27 cellular contexts compared by ENCODE assay signal in genomic region chr15:25899870-25900269, GRCh38. TPM values are rescaled to one million over a fixed set of nuclear protein-coding genes. Genes with fewer than 3 reads are reported as not detected.
DNase-seq lines count a peak whose midpoint lies in the region; ATAC-seq and TF ChIP-seq lines count a peak whose summit lies in the region.
"Had no signal": no experiment of that assay in that cellular context is flagged by ENCODE, and none has a peak within 500 bp of the region (broad histone marks: within the 10 kb centered on the region; RNA-seq: fewer than 3 reads in every experiment).

No MANE protein-coding gene starts in this region.

- H3K4me2 ChIP-seq in osteoblast (ENCODE audit: insufficient read depth, low read length), result no peak overlapping the region

- no peaks in the 10 kb centered on the region for H4K20me1 ChIP-seq in osteoblast (ENCODE audit: insufficient read depth, low read length)

- H2AFZ ChIP-seq in osteoblast (ENCODE audit: low read length), result no peak overlapping the region

- H3K4me3 ChIP-seq in RWPE2 (ENCODE audit: severe bottlenecking) (no peak overlapping the region), fibroblast of mammary gland (ENCODE audit: control insufficient read depth, low read depth, low read length) (no peak overlapping the region), osteoblast (ENCODE audit: insufficient read depth, low read length) (no peak overlapping the region)
- H3K4me3 ChIP-seq: HAP-1 had no signal

- peak; percentile 25 for DNase-seq in GM03348 (ENCODE audit: low spot score)
- no peak for DNase-seq in RWPE2 (ENCODE audit: low spot score)
- DNase-seq in fibroblast of mammary gland (ENCODE audit: low read depth), result peak; percentile 58
- DNase-seq in osteoblast (ENCODE audit: insufficient read length, low spot score, missing footprints), result peak; percentile 89
- no peak for DNase-seq in SIG-M5 treated with dmso at 0.1 percent for 504 hours (lab: John Stamatoyannopoulos, UW; ENCODE audit: unreplicated experiment)
- DNase-seq in activated naive CD4-positive, alpha-beta T cell (lab: John Stamatoyannopoulos, UW), result no peak
- no peak for DNase-seq in stimulated activated naive CD8-positive, alpha-beta T cell treated with anti-CD3 and anti-CD28 coated beads, Interleukin-15, Interleukin-2, amounts not matched to agents 100 U/mL and 50 U/mL, for 24 hours
- DNase-seq: 8988T; ACHN; BE2C; CD8-positive, alpha-beta memory T cell; DMS79 treated with DMSO at 0.1 percent for 48 hours; GOT3; Karpas-422; NCI-H1092 treated with DMSO at 0.1 percent for 48 hours; NCI-H1436; NCI-H187; NCI-H2081 treated with DMSO at 0.1 percent for 48 hours; NCI-H2171; NCI-H226; NCI-H510A; NCI-H69; SIG-M5 had no signal

- H3K27me3 ChIP-seq in RWPE2 (ENCODE audit: insufficient read depth, poor library complexity, severe bottlenecking), result no peaks in the 10 kb centered on the region
- H3K27me3 ChIP-seq in osteoblast (ENCODE audit: insufficient read depth, low read length), result no peaks in the 10 kb centered on the region
- H3K27me3 ChIP-seq: BE2C had no signal

- H3K9me3 ChIP-seq in RWPE2 (ENCODE audit: severe bottlenecking), result no peaks in the 10 kb centered on the region
- no peaks in the 10 kb centered on the region for H3K9me3 ChIP-seq in osteoblast (ENCODE audit: low read depth, low read length)
- H3K9me3 ChIP-seq: BE2C, HAP-1 had no signal

- H3K4me1 ChIP-seq in RWPE2 (ENCODE audit: insufficient read depth, poor library complexity, severe bottlenecking) (peaks cover 35% of the 10 kb centered on the region), osteoblast (ENCODE audit: insufficient read depth, low read length) (peaks cover 22% of the 10 kb centered on the region)
- H3K4me1 ChIP-seq: BE2C, HAP-1 had no signal

- no peak for TF ChIP-seq CTCF in RWPE2 (IDR thresholded peaks at IDR 0.05; ENCODE audit: poor library complexity, severe bottlenecking)
- TF ChIP-seq CTCF in fibroblast of mammary gland (conservative IDR thresholded peaks at IDR 0.05; ENCODE audit: control insufficient read depth, insufficient read depth, low read depth, low read length), result no peak
- TF ChIP-seq CTCF in osteoblast (IDR thresholded peaks at IDR 0.05; ENCODE audit: extremely low read depth, low read depth, low read length), result no peak

- peak overlapping the region; percentile 57 for H3K27ac ChIP-seq in RWPE2 (ENCODE audit: poor library complexity, severe bottlenecking)
- H3K27ac ChIP-seq in osteoblast (ENCODE audit: low read depth, low read length), result no peak overlapping the region
- H3K27ac ChIP-seq: HL-60 had no signal

- no peaks in the 10 kb centered on the region for H3K79me2 ChIP-seq in osteoblast (ENCODE audit: insufficient read depth, low read length)

- no peaks in the 10 kb centered on the region for H3K36me3 ChIP-seq in RWPE2 (ENCODE audit: low read depth)
- no peaks in the 10 kb centered on the region for H3K36me3 ChIP-seq in osteoblast (ENCODE audit: insufficient read depth, low read length)
- H3K36me3 ChIP-seq: BE2C, HAP-1 had no signal

- ATAC-seq in RWPE2 (ENCODE audit: low read depth), result peak; percentile 44; the same call in 2 of the 3 replicates
- ATAC-seq in stimulated activated naive CD8-positive, alpha-beta T cell treated with anti-CD3 and anti-CD28 coated beads, Interleukin-15, Interleukin-2, amounts not matched to agents 100 U/mL and 50 U/mL, for 24 hours, result no peak
- ATAC-seq: Panc1, SK-N-SH treated with all-trans-retinoic acid at 6 μM for 48 hours had no signal

RNA-seq across cellular contexts. Expression of gene ATP10A, which starts 36.7 kb away (rescaled TPM):
- total RNA-seq in osteoblast, result 26.5 and 32.9 TPM in 2 replicates

Comparison
In these comparisons a context has a peak if more than half of its experiments do, and no peak if none do; other contexts are left out.
1. DNase-seq: peak in GM03348 (single experiment), fibroblast of mammary gland (single experiment) and osteoblast (single experiment); none in RWPE2 (single experiment), SIG-M5 treated with dmso at 0.1 percent for 504 hours (single experiment), activated naive CD4-positive, alpha-beta T cell (0 of 4) and stimulated activated naive CD8-positive, alpha-beta T cell treated with anti-CD3 and anti-CD28 coated beads, Interleukin-15, Interleukin-2, amounts not matched to agents 100 U/mL and 50 U/mL, for 24 hours (single experiment).